Comparison of ENCODE assay signal across 2 cellular contexts in the genomic region with DNA sequence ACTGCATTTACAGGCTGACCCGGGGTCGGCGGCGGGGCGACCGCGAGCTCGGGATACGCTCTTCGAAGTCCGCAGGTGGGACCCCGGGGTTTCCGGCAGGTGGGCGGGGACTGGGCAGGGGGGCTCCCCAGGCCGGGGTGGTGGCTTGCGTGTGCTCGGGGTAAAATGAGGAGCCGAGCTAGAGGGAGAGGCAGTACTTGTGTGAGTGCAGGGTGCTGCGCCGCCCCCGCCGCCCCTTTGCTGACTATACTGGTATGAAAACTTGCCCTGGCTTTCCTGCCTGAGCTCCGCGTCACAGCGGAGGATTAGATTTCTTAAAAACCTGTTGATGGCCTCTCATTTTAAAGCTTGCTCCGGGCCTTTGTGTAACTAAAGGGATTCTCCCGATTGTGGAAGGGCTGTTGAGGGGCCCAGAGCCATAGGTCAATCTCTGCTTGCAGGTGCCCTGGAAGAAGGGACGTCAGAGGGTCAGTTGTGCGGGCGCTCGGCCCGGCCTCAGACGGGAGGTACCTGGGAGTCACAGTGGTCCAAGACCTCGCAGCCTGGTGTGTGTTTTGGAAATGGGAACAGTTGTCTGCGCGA.
TF ChIP-seq lines count a peak whose summit lies in the region.

No MANE protein-coding gene starts in this region.

TF ChIP-seq in IMR-90, 13 proteins besides CTCF, POLR2A, EP300 and RAD21:
- TF ChIP-seq MAZ (IDR thresholded peaks at IDR 0.05; ENCODE audit: borderline replicate concordance, low read depth, low read length) (peak; percentile 15; the same call in 1 of the 2 replicates), SMC3 (IDR thresholded peaks at IDR 0.05; ENCODE audit: low read depth, low read length) (no peak)

TF ChIP-seq in SK-N-SH treated with all-trans-retinoic acid at 6 μM for 48 hours, 23 proteins besides CTCF, POLR2A, EP300 and RAD21:
- TF ChIP-seq ARNTL (CRISPR knock-in tag; IDR thresholded peaks at IDR 0.05; ENCODE audit: borderline replicate concordance, low read depth) (no peak), ZC3H10 (CRISPR knock-in tag; IDR thresholded peaks at IDR 0.05) (no peak), ZNF70 (CRISPR knock-in tag; IDR thresholded peaks at IDR 0.05) (no peak), ESRRG (CRISPR knock-in tag; IDR thresholded peaks at IDR 0.05) (no peak), RARB (CRISPR knock-in tag; IDR thresholded peaks at IDR 0.05) (no peak)
